ENCODE assay signal across 8 cellular contexts in genomic region chr6:142926177-142926493, GRCh38. TPM values are rescaled to one million over a fixed set of nuclear protein-coding genes. Genes with fewer than 3 reads are reported as not detected.
A peak's percentile ranks its signal among the peaks of the same experiment; 100 is the strongest.
DNase-seq lines count a peak whose midpoint lies in the region; ATAC-seq and TF ChIP-seq lines count a peak whose summit lies in the region.

No MANE protein-coding gene starts in this region.

- H3K79me2 ChIP-seq in GM23248 (ENCODE audit: insufficient read depth) = peaks cover 98% of the 10 kb centered on the region

- POLR2A ChIA-PET in activated CD4-positive, alpha-beta memory T cell treated with anti-CD3 and anti-CD28 coated beads for 36 hours (lab: Charles Lee) = interaction anchor here (0.6 to 3.5 kb wide), 16 partner anchors 11 to 108 kb away, joined by 3 to 37 read pairs (median 6); partner anchors contain the start of gene HIVEP2

- H3K9me3 Mint-ChIP-seq in activated CD4-positive, alpha-beta memory T cell treated with anti-CD3 and anti-CD28 coated beads for 36 hours = no peaks in the 10 kb centered on the region

- H3K4me1 ChIP-seq in GM23248 (ENCODE audit: insufficient read depth) (peaks cover 50% of the 10 kb centered on the region), gastroesophageal sphincter (peaks cover 0 to 28% (median 0%) of the 10 kb centered on the region in 3 donors), skeletal muscle satellite cell (ENCODE audit: control insufficient read depth, insufficient read depth, low read length) (peaks cover 36% of the 10 kb centered on the region)

- TF ChIP-seq CTCF in gastroesophageal sphincter (IDR thresholded peaks at IDR 0.05) = no peak

- peak overlapping the region; percentile 95 for H3K4me2 ChIP-seq in GM23248 (ENCODE audit: unreplicated experiment)
- peak overlapping the region; percentile 98 for H3K4me2 ChIP-seq in skeletal muscle satellite cell (ENCODE audit: low read length)

- H3K27ac ChIP-seq in GM23248 = peak overlapping the region; percentile 91
- peak overlapping the region; percentile 84 to 96 (median 90) for H3K27ac ChIP-seq in gastroesophageal sphincter

- H3K9ac ChIP-seq in GM23248 (peak overlapping the region; percentile 93), skeletal muscle satellite cell (ENCODE audit: low read depth, low read length) (peak overlapping the region; percentile 97)

- no peaks in the 10 kb centered on the region for H3K27me3 Mint-ChIP-seq in activated CD4-positive, alpha-beta memory T cell treated with anti-CD3 and anti-CD28 coated beads for 36 hours

- in situ Hi-C loops in GM23248 (cut with MboI) = no loop called here

- no peak for DNase-seq in GM23248
- DNase-seq in activated CD4-positive, alpha-beta memory T cell treated with anti-CD3 and anti-CD28 coated beads for 36 hours = no peak
- DNase-seq in epidermal melanocyte (ENCODE audit: insufficient read length, low spot score) = no peak
- no peak for DNase-seq in stimulated activated CD4-positive, alpha-beta T cell treated with anti-CD3 and anti-CD28 coated beads, Interleukin-1b, Interleukin-23, amount 100 ng/mL, for 48 hours
- DNase-seq in nucleus accumbens (lab: John Stamatoyannopoulos, UW) = no peak
- DNase-seq in GM03348 (ENCODE audit: low spot score) = no peak

- no peaks in the 10 kb centered on the region for H3K9me2 ChIP-seq in GM23248 (ENCODE audit: insufficient read depth)

- H3K4me1 Mint-ChIP-seq in activated CD4-positive, alpha-beta memory T cell treated with anti-CD3 and anti-CD28 coated beads for 36 hours (ENCODE audit: low read depth) = peaks cover 49% of the 10 kb centered on the region

- ATAC-seq in gastroesophageal sphincter = no peak

- no peaks in the 10 kb centered on the region for H3K9me3 ChIP-seq in GM23248 (ENCODE audit: low read depth)
- no peaks in the 10 kb centered on the region for H3K9me3 ChIP-seq in gastroesophageal sphincter
- no peaks in the 10 kb centered on the region for H3K9me3 ChIP-seq in skeletal muscle satellite cell (replicated peaks; ENCODE audit: low read length)

- no peaks in the 10 kb centered on the region for H4K20me1 ChIP-seq in GM23248 (ENCODE audit: insufficient read depth)

- H2AFZ ChIP-seq in GM23248 = peak overlapping the region; percentile 64

- WGBS in GM23248 (ENCODE audit: low coverage in 1 of 2, low lambda C conversion rate in 2 of 2, missing lambda C conversion rate in 2 of 2), 2 experiments = 52 to 53% methylated on average over 2 of the region's 2 CpGs
- 30 to 46% methylated on average over 2 of the region's 2 CpGs for WGBS in gastroesophageal sphincter (ENCODE audit: low coverage in 1 of 2), 2 donors

- TF ChIP-seq POLR2A in gastroesophageal sphincter (IDR thresholded peaks at IDR 0.05) = no peak

- no peak for TF ChIP-seq EP300 in gastroesophageal sphincter (IDR thresholded peaks at IDR 0.05)

- H3K4me3 ChIP-seq in GM23248 = peak overlapping the region; percentile 77
- H3K4me3 ChIP-seq in gastroesophageal sphincter = peak overlapping the region; percentile 49 to 66
- peak overlapping the region; percentile 79 for H3K4me3 ChIP-seq in skeletal muscle satellite cell (ENCODE audit: low read length)

- H3K36me3 ChIP-seq in GM23248 (ENCODE audit: low read depth) (no peaks in the 10 kb centered on the region), gastroesophageal sphincter (no peaks in the 10 kb centered on the region), skeletal muscle satellite cell (ENCODE audit: insufficient read depth, low read length) (no peaks in the 10 kb centered on the region)

- H3K4me3 Mint-ChIP-seq in activated CD4-positive, alpha-beta memory T cell treated with anti-CD3 and anti-CD28 coated beads for 36 hours = peak overlapping the region; percentile 83

- peaks cover 13% of the 10 kb centered on the region for H3K36me3 Mint-ChIP-seq in activated CD4-positive, alpha-beta memory T cell treated with anti-CD3 and anti-CD28 coated beads for 36 hours

- CTCF ChIA-PET in activated CD4-positive, alpha-beta memory T cell treated with anti-CD3 and anti-CD28 coated beads for 36 hours (lab: Charles Lee) = interaction anchor here (1.3 to 2.0 kb wide), 6 partner anchors 13 to 83 kb away, joined by 3 to 7 read pairs (median 4); no protein-coding TSS in a partner anchor

- no peaks in the 10 kb centered on the region for H3K27me3 ChIP-seq in GM23248 (replicated peaks; ENCODE audit: insufficient read depth)
- no peaks in the 10 kb centered on the region for H3K27me3 ChIP-seq in gastroesophageal sphincter
- no peaks in the 10 kb centered on the region for H3K27me3 ChIP-seq in skeletal muscle satellite cell (ENCODE audit: control insufficient read depth, insufficient read depth, low read length)

- H3F3A ChIP-seq in GM23248 (ENCODE audit: insufficient read depth) = peaks cover 49% of the 10 kb centered on the region

- peak overlapping the region; percentile 91 for H3K27ac Mint-ChIP-seq in activated CD4-positive, alpha-beta memory T cell treated with anti-CD3 and anti-CD28 coated beads for 36 hours

- intact Hi-C loops in activated CD4-positive, alpha-beta memory T cell treated with anti-CD3 and anti-CD28 coated beads for 36 hours (cut with micrococcal nuclease) = loop anchor here (2.0 to 5.0 kb wide), 2 partner anchors 17 to 39 kb away; no protein-coding TSS in a partner anchor

RNA-seq across cellular contexts. Expression of gene HIVEP2, which starts 18.8 kb away (rescaled TPM):
- 15.0 and 21.0 TPM in 2 replicates for total RNA-seq in GM23248 (2014; rRNA removed; shearing (Covaris generic))
- 6.8 and 8.3 TPM in 2 replicates for polyA plus RNA-seq in GM23248 (2016; fragmentation: Nextera tagmentation; extraction: Ambion mirVana)
- 10 to 100 TPM; 24.3 to 25.1 TPM for total RNA-seq in activated CD4-positive, alpha-beta memory T cell treated with anti-CD3 and anti-CD28 coated beads for 36 hours
- 10 to 100 TPM; 17.1 to 28.1 (median 24.9) TPM for total RNA-seq in gastroesophageal sphincter
- 10.9 and 12.2 TPM in 2 replicates for total RNA-seq in skeletal muscle satellite cell (2012; rRNA removed)
